In the genomic region with DNA sequence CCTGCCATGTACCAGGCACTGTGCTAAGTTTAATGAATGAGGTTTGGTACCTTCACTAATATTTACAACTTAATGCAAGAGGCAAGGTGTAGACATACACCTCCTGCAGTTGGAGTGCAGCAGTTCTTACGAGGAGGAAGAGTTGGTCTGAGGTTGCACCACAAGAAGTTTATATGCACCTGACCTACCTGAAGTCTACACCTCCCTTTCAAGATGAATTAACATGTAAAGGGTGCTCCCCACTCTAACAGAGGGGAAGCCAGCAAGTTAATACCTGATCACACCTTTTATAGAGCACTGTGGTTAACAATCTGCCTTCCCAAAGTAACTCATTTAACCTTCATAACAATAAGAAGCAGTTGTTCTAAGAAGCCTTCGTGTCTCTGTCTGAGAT, we compare ENCODE assay signal across 8 cellular contexts.
DNase-seq lines count a peak whose midpoint lies in the region; ATAC-seq and TF ChIP-seq lines count a peak whose summit lies in the region.

No MANE protein-coding gene starts in this region.

- H3K9me3 Mint-ChIP-seq in GM23338: peaks cover 51% of the 10 kb centered on the region

- no peaks in the 10 kb centered on the region for H3F3A ChIP-seq in GM23338 (replicated peaks; ENCODE audit: low read depth)

- H3K4me2 ChIP-seq in GM23338: peak overlapping the region; percentile 83

- 0 out of 2 replicates have a peak, but pooled peaks cover 3% of the 10 kb centered on the region for H3K4me1 ChIP-seq in GM23338 (ENCODE audit: insufficient read depth)
- peaks cover 27 to 35% of the 10 kb centered on the region in 2 donors for H3K4me1 ChIP-seq in adrenal gland (replicated peaks in 1 of 2)
- H3K4me1 ChIP-seq in mononuclear cell (ENCODE audit: insufficient read depth, low read length): peaks cover 31% of the 10 kb centered on the region

- H3K27ac ChIP-seq in GM23338 (ENCODE audit: low read depth) (no peak overlapping the region), adrenal gland (peak overlapping the region; percentile 83 to 97 (median 95))

- peak overlapping the region; percentile 72 for H3K4me3 ChIP-seq in BJ (ENCODE audit: low read depth, low read length)
- peak overlapping the region; percentile 60; the same call in 1 of the 2 replicates for H3K4me3 ChIP-seq in GM23338
- H3K4me3 ChIP-seq in adrenal gland: peak overlapping the region in 2 of 4 donors; percentile 62 to 67
- H3K4me3 ChIP-seq in mononuclear cell (ENCODE audit: low read length): peak overlapping the region; percentile 70

- no peaks in the 10 kb centered on the region for H3K4me1 Mint-ChIP-seq in GM23338

- peak overlapping the region; percentile 96 for H2AFZ ChIP-seq in GM23338

- DNase-seq in BJ (ENCODE audit: low read depth): no peak
- no peak for DNase-seq in GM23338 (ENCODE audit: low spot score)
- DNase-seq in adrenal gland: no peak
- DNase-seq in NCI-H510A treated with DMSO at 0.1 percent for 48 hours (lab: John Stamatoyannopoulos, UW): no peak
- DNase-seq in GM13976 (ENCODE audit: low spot score): no peak
- no peak for DNase-seq in NCI-H1930 (lab: John Stamatoyannopoulos, UW)
- DNase-seq in iPS-NIHi11 (ENCODE audit: low spot score): no peak

- no peaks in the 10 kb centered on the region for H4K20me1 ChIP-seq in GM23338 (replicated peaks; ENCODE audit: insufficient read depth)

- TF ChIP-seq CTCF in BJ (IDR thresholded peaks at IDR 0.05; ENCODE audit: insufficient read depth, low read depth, low read length): no peak
- TF ChIP-seq CTCF in GM23338 (conservative IDR thresholded peaks at IDR 0.05; ENCODE audit: low read depth in 2 of 2): no peak
- no peak for TF ChIP-seq CTCF in adrenal gland (IDR thresholded peaks at IDR 0.05)
- no peak for TF ChIP-seq CTCF in GM13976 (IDR thresholded peaks at IDR 0.05; ENCODE audit: borderline replicate concordance, control extremely low read depth, extremely low read depth, insufficient read depth, missing control alignments)

- H3K27me3 ChIP-seq in BJ (ENCODE audit: control insufficient read depth, insufficient read depth, low read length) (no peaks in the 10 kb centered on the region), GM23338 (ENCODE audit: insufficient read depth) (peaks cover 18% of the 10 kb centered on the region), adrenal gland (no peaks in the 10 kb centered on the region), mononuclear cell (ENCODE audit: insufficient read depth, low read length) (no peaks in the 10 kb centered on the region)

- 0 out of 2 replicates have a peak, but pooled peaks cover 5% of the 10 kb centered on the region for H3K9me2 ChIP-seq in GM23338 (ENCODE audit: insufficient read depth)

- POLR2A ChIA-PET in BJ (lab: Charles Lee): no interaction called here

- whole genome bisulfite sequencing in adrenal gland, 4 donors: 40 to 57% (median 51%) methylated on average over 2 of the region's 2 CpGs

- no peak for TF ChIP-seq POLR2A in adrenal gland (IDR thresholded peaks at IDR 0.05)

- H3K36me3 Mint-ChIP-seq in GM23338 (ENCODE audit: low read depth): peaks cover 32% of the 10 kb centered on the region

- in situ Hi-C loops in GM13976 (cut with MboI; ENCODE audit: low sequenced_read_pairs, unreplicated experiment): no loop called here

- H3K4me3 Mint-ChIP-seq in GM23338: peak overlapping the region; percentile 78; the same call in 1 of the 3 replicates

- no peak for ATAC-seq in GM23338

- CTCF ChIA-PET in BJ (lab: Yijun Ruan, JAX): interaction anchor here (1.3 to 4.8 kb wide), 4 partner anchors 9 to 24 kb away, joined by 3 to 31 read pairs (median 6); no protein-coding TSS in a partner anchor

- peaks cover 3% of the 10 kb centered on the region; the same call in 1 of the 2 replicates for H3K79me2 ChIP-seq in GM23338 (replicated peaks; ENCODE audit: insufficient read depth)

- H3K27ac Mint-ChIP-seq in GM23338: no peak overlapping the region

- intact Hi-C loops in adrenal gland (cut with DNase I): no loop called here

- peaks cover 12% of the 10 kb centered on the region for H3K27me3 Mint-ChIP-seq in GM23338 (ENCODE audit: insufficient read depth, low read depth, poor library complexity)

- H3K9me3 ChIP-seq in adrenal gland (replicated peaks in 1 of 3) (no peaks in the 10 kb centered on the region), mononuclear cell (ENCODE audit: low read depth, low read length) (no peaks in the 10 kb centered on the region)

- no peaks in the 10 kb centered on the region for H3K36me3 ChIP-seq in BJ (ENCODE audit: control insufficient read depth, insufficient read depth, low read length)
- H3K36me3 ChIP-seq in GM23338 (ENCODE audit: insufficient read depth): peaks cover 22% of the 10 kb centered on the region
- H3K36me3 ChIP-seq in adrenal gland (replicated peaks in 1 of 2): no peaks in the 10 kb centered on the region

TF ChIP-seq in GM23338, 12 proteins besides CTCF, POLR2A, EP300 and RAD21 (continues in another document):
- TF ChIP-seq ZNF114 (CRISPR knock-in tag; IDR thresholded peaks at IDR 0.05): no peak
- TF ChIP-seq, protein P1, sequence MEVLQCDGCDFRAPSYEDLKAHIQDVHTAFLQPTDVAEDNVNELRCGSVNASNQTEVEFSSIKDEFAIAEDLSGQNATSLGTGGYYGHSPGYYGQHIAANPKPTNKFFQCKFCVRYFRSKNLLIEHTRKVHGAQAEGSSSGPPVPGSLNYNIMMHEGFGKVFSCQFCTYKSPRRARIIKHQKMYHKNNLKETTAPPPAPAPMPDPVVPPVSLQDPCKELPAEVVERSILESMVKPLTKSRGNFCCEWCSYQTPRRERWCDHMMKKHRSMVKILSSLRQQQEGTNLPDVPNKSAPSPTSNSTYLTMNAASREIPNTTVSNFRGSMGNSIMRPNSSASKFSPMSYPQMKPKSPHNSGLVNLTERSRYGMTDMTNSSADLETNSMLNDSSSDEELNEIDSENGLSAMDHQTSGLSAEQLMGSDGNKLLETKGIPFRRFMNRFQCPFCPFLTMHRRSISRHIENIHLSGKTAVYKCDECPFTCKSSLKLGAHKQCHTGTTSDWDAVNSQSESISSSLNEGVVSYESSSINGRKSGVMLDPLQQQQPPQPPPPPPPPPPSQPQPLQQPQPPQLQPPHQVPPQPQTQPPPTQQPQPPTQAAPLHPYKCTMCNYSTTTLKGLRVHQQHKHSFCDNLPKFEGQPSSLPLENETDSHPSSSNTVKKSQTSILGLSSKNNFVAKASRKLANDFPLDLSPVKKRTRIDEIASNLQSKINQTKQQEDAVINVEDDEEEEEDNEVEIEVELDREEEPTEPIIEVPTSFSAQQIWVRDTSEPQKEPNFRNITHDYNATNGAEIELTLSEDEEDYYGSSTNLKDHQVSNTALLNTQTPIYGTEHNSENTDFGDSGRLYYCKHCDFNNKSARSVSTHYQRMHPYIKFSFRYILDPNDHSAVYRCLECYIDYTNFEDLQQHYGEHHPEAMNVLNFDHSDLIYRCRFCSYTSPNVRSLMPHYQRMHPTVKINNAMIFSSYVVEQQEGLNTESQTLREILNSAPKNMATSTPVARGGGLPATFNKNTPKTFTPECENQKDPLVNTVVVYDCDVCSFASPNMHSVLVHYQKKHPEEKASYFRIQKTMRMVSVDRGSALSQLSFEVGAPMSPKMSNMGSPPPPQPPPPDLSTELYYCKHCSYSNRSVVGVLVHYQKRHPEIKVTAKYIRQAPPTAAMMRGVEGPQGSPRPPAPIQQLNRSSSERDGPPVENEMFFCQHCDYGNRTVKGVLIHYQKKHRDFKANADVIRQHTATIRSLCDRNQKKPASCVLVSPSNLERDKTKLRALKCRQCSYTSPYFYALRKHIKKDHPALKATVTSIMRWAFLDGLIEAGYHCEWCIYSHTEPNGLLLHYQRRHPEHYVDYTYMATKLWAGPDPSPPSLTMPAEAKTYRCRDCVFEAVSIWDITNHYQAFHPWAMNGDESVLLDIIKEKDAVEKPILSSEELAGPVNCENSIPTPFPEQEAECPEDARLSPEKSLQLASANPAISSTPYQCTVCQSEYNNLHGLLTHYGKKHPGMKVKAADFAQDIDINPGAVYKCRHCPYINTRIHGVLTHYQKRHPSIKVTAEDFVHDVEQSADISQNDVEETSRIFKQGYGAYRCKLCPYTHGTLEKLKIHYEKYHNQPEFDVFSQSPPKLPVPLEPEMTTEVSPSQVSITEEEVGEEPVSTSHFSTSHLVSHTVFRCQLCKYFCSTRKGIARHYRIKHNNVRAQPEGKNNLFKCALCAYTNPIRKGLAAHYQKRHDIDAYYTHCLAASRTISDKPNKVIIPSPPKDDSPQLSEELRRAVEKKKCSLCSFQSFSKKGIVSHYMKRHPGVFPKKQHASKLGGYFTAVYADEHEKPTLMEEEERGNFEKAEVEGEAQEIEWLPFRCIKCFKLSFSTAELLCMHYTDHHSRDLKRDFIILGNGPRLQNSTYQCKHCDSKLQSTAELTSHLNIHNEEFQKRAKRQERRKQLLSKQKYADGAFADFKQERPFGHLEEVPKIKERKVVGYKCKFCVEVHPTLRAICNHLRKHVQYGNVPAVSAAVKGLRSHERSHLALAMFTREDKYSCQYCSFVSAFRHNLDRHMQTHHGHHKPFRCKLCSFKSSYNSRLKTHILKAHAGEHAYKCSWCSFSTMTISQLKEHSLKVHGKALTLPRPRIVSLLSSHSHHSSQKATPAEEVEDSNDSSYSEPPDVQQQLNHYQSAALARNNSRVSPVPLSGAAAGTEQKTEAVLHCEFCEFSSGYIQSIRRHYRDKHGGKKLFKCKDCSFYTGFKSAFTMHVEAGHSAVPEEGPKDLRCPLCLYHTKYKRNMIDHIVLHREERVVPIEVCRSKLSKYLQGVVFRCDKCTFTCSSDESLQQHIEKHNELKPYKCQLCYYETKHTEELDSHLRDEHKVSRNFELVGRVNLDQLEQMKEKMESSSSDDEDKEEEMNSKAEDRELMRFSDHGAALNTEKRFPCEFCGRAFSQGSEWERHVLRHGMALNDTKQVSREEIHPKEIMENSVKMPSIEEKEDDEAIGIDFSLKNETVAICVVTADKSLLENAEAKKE (CRISPR knock-in tag; IDR thresholded peaks at IDR 0.05): no peak
- TF ChIP-seq CREB1 (CRISPR knock-in tag; IDR thresholded peaks at IDR 0.05; ENCODE audit: low read depth): no peak
- TF ChIP-seq ZNF331 (CRISPR knock-in tag; IDR thresholded peaks at IDR 0.05; ENCODE audit: low read depth): no peak
- no peak for TF ChIP-seq EZH2phosphoT487 (IDR thresholded peaks at IDR 0.05; ENCODE audit: unreplicated experiment)
- no peak for TF ChIP-seq EZH2 (IDR thresholded peaks at IDR 0.05; ENCODE audit: low read depth, unreplicated experiment)
